In the genomic region with DNA sequence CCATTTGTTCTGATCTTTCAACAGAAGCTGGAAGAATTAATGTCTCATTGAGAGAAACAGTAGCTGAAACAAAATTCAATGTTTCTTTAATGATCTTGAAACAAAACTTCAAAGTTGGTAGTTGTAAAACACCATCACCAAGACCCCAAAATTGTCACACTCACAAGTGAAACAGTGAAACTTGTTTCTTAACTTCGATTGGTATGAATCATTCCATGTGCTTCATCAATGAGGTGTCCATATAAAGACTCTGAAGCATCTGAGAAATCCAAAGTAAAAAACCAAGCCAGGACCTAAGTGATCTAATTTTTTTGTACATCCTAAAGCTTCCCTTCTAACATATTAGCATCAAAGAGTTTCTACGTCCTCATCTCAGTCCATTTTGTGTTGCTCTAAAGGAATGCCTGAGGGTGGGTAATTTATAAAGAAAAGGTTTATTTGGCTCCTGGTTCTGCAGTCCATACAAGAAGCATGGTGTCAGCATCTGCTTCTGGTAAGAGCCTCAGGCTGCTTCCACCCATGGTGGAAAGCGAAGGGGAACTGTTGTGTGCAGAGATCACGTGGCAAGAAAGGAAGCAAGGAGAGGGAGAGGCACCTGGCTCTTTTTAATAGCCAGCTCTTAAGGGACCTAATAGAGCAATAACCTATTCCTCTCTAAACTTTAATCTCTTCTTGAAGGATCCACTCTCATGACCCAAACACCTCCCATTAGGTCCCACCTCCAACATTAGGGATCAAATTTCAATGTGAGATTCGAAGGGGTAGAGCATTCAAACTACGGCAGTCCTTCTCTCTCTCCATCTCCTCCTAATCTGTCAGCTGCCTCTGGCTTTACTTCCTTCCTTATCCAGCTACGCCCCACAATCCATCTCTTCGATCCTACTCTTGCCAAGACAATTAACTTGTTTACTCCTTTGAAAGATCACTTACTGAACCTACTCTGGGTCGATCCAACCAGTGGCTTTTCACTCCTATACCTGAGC, we compare ENCODE assay signal across 1 cellular context.
TF ChIP-seq lines count a peak whose summit lies in the region.

No MANE protein-coding gene starts in this region.

TF ChIP-seq in K562, 482 proteins besides CTCF, POLR2A, EP300 and RAD21 (continued from another document and continues in another):
- TF ChIP-seq, protein P1, sequence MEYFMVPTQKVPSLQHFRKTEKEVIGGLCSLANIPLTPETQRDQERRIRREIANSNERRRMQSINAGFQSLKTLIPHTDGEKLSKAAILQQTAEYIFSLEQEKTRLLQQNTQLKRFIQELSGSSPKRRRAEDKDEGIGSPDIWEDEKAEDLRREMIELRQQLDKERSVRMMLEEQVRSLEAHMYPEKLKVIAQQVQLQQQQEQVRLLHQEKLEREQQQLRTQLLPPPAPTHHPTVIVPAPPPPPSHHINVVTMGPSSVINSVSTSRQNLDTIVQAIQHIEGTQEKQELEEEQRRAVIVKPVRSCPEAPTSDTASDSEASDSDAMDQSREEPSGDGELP (CRISPR knock-in tag; IDR thresholded peaks at IDR 0.05; ENCODE audit: borderline replicate concordance), result 0 out of 2 replicates have a peak, but pooled peaks have one; percentile 28
- TF ChIP-seq, protein P2, sequence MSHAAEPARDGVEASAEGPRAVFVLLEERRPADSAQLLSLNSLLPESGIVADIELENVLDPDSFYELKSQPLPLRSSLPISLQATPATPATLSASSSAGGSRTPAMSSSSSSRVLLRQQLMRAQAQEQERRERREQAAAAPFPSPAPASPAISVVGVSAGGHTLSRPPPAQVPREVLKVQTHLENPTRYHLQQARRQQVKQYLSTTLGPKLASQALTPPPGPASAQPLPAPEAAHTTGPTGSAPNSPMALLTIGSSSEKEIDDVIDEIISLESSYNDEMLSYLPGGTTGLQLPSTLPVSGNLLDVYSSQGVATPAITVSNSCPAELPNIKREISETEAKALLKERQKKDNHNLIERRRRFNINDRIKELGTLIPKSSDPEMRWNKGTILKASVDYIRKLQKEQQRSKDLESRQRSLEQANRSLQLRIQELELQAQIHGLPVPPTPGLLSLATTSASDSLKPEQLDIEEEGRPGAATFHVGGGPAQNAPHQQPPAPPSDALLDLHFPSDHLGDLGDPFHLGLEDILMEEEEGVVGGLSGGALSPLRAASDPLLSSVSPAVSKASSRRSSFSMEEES (CRISPR knock-in tag; IDR thresholded peaks at IDR 0.05), result peak; percentile 59
- TF ChIP-seq EP400 (IDR thresholded peaks at IDR 0.05) (0 out of 2 replicates have a peak, but pooled peaks have one; percentile 49), FOXJ2 (tag; IDR thresholded peaks at IDR 0.05) (no peak), RBM39 (optimal IDR thresholded peaks at IDR 0.05; ENCODE audit: low read depth, low read length) (no peak), DPF2 (IDR thresholded peaks at IDR 0.05) (peak; percentile 56; the same call in 1 of the 2 replicates), RBM14 (IDR thresholded peaks at IDR 0.05; ENCODE audit: borderline replicate concordance, insufficient read depth, low read depth, low read length) (no peak), ZNF197 (CRISPR knock-in tag; IDR thresholded peaks at IDR 0.05; ENCODE audit: low read depth) (no peak), NFE2L1 (tag; IDR thresholded peaks at IDR 0.05; ENCODE audit: borderline replicate concordance, low read depth) (no peak), NCOA6 (IDR thresholded peaks at IDR 0.05) (no peak), SMARCE1 (IDR thresholded peaks at IDR 0.05) (peak; percentile 36; the same call in 1 of the 2 replicates), SNIP1 (IDR thresholded peaks at IDR 0.05; ENCODE audit: low read depth) (no peak), ZEB2 (IDR thresholded peaks at IDR 0.05) (no peak)
- TF ChIP-seq, protein P3, sequence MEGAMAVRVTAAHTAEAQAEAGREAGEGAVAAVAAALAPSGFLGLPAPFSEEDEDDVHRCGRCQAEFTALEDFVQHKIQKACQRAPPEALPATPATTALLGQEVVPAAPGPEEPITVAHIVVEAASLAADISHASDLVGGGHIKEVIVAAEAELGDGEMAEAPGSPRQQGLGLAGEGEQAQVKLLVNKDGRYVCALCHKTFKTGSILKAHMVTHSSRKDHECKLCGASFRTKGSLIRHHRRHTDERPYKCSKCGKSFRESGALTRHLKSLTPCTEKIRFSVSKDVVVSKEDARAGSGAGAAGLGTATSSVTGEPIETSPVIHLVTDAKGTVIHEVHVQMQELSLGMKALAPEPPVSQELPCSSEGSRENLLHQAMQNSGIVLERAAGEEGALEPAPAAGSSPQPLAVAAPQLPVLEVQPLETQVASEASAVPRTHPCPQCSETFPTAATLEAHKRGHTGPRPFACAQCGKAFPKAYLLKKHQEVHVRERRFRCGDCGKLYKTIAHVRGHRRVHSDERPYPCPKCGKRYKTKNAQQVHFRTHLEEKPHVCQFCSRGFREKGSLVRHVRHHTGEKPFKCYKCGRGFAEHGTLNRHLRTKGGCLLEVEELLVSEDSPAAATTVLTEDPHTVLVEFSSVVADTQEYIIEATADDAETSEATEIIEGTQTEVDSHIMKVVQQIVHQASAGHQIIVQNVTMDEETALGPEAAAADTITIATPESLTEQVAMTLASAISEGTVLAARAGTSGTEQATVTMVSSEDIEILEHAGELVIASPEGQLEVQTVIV (CRISPR knock-in tag; IDR thresholded peaks at IDR 0.05; ENCODE audit: borderline replicate concordance), result no peak
- TF ChIP-seq, protein P4, sequence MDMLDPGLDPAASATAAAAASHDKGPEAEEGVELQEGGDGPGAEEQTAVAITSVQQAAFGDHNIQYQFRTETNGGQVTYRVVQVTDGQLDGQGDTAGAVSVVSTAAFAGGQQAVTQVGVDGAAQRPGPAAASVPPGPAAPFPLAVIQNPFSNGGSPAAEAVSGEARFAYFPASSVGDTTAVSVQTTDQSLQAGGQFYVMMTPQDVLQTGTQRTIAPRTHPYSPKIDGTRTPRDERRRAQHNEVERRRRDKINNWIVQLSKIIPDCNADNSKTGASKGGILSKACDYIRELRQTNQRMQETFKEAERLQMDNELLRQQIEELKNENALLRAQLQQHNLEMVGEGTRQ (CRISPR knock-in tag; IDR thresholded peaks at IDR 0.05), result peak; percentile 75
- TF ChIP-seq, protein P5, sequence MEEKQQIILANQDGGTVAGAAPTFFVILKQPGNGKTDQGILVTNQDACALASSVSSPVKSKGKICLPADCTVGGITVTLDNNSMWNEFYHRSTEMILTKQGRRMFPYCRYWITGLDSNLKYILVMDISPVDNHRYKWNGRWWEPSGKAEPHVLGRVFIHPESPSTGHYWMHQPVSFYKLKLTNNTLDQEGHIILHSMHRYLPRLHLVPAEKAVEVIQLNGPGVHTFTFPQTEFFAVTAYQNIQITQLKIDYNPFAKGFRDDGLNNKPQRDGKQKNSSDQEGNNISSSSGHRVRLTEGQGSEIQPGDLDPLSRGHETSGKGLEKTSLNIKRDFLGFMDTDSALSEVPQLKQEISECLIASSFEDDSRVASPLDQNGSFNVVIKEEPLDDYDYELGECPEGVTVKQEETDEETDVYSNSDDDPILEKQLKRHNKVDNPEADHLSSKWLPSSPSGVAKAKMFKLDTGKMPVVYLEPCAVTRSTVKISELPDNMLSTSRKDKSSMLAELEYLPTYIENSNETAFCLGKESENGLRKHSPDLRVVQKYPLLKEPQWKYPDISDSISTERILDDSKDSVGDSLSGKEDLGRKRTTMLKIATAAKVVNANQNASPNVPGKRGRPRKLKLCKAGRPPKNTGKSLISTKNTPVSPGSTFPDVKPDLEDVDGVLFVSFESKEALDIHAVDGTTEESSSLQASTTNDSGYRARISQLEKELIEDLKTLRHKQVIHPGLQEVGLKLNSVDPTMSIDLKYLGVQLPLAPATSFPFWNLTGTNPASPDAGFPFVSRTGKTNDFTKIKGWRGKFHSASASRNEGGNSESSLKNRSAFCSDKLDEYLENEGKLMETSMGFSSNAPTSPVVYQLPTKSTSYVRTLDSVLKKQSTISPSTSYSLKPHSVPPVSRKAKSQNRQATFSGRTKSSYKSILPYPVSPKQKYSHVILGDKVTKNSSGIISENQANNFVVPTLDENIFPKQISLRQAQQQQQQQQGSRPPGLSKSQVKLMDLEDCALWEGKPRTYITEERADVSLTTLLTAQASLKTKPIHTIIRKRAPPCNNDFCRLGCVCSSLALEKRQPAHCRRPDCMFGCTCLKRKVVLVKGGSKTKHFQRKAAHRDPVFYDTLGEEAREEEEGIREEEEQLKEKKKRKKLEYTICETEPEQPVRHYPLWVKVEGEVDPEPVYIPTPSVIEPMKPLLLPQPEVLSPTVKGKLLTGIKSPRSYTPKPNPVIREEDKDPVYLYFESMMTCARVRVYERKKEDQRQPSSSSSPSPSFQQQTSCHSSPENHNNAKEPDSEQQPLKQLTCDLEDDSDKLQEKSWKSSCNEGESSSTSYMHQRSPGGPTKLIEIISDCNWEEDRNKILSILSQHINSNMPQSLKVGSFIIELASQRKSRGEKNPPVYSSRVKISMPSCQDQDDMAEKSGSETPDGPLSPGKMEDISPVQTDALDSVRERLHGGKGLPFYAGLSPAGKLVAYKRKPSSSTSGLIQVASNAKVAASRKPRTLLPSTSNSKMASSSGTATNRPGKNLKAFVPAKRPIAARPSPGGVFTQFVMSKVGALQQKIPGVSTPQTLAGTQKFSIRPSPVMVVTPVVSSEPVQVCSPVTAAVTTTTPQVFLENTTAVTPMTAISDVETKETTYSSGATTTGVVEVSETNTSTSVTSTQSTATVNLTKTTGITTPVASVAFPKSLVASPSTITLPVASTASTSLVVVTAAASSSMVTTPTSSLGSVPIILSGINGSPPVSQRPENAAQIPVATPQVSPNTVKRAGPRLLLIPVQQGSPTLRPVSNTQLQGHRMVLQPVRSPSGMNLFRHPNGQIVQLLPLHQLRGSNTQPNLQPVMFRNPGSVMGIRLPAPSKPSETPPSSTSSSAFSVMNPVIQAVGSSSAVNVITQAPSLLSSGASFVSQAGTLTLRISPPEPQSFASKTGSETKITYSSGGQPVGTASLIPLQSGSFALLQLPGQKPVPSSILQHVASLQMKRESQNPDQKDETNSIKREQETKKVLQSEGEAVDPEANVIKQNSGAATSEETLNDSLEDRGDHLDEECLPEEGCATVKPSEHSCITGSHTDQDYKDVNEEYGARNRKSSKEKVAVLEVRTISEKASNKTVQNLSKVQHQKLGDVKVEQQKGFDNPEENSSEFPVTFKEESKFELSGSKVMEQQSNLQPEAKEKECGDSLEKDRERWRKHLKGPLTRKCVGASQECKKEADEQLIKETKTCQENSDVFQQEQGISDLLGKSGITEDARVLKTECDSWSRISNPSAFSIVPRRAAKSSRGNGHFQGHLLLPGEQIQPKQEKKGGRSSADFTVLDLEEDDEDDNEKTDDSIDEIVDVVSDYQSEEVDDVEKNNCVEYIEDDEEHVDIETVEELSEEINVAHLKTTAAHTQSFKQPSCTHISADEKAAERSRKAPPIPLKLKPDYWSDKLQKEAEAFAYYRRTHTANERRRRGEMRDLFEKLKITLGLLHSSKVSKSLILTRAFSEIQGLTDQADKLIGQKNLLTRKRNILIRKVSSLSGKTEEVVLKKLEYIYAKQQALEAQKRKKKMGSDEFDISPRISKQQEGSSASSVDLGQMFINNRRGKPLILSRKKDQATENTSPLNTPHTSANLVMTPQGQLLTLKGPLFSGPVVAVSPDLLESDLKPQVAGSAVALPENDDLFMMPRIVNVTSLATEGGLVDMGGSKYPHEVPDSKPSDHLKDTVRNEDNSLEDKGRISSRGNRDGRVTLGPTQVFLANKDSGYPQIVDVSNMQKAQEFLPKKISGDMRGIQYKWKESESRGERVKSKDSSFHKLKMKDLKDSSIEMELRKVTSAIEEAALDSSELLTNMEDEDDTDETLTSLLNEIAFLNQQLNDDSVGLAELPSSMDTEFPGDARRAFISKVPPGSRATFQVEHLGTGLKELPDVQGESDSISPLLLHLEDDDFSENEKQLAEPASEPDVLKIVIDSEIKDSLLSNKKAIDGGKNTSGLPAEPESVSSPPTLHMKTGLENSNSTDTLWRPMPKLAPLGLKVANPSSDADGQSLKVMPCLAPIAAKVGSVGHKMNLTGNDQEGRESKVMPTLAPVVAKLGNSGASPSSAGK (IDR thresholded peaks at IDR 0.05), result peak; percentile 73
- TF ChIP-seq, protein P6, sequence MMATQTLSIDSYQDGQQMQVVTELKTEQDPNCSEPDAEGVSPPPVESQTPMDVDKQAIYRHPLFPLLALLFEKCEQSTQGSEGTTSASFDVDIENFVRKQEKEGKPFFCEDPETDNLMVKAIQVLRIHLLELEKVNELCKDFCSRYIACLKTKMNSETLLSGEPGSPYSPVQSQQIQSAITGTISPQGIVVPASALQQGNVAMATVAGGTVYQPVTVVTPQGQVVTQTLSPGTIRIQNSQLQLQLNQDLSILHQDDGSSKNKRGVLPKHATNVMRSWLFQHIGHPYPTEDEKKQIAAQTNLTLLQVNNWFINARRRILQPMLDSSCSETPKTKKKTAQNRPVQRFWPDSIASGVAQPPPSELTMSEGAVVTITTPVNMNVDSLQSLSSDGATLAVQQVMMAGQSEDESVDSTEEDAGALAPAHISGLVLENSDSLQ (IDR thresholded peaks at IDR 0.05), result peak; percentile 55
- TF ChIP-seq, protein P7, sequence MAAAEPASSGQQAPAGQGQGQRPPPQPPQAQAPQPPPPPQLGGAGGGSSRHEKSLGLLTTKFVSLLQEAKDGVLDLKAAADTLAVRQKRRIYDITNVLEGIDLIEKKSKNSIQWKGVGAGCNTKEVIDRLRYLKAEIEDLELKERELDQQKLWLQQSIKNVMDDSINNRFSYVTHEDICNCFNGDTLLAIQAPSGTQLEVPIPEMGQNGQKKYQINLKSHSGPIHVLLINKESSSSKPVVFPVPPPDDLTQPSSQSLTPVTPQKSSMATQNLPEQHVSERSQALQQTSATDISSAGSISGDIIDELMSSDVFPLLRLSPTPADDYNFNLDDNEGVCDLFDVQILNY (CRISPR knock-in tag; IDR thresholded peaks at IDR 0.05), result no peak
